ENCODE assay signal across 21 cellular contexts in the genomic region with DNA sequence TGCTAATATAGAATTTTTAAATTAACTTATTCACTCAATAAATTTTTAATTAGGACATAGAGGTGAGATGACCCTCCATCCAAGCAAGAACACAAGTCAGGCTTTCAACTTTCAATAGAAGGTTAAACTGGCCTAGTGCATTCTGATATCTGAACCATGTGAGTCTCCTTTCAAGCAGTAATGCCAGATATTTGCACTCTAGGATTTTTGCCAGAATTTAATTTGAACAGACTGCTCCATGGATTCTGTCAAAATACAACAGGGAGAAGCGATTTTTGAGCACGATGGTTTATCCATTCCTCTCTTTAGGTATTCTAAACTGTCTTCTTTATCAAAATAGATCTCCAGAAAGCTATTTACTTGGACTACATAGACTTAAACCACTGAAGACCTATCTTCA.
DNase-seq lines count a peak whose midpoint lies in the region; ATAC-seq and TF ChIP-seq lines count a peak whose summit lies in the region.
"Had no signal": no experiment of that assay in that cellular context is flagged by ENCODE, and none has a peak within 500 bp of the region (broad histone marks: within the 10 kb centered on the region; RNA-seq: fewer than 3 reads in every experiment).

No MANE protein-coding gene starts in this region.

- intact Hi-C loops in Right ventricle myocardium superior (cut with DNase I) (no loop called here), tibial artery (cut with DNase I; ENCODE audit: low total_unique reads) (loop anchor here (10.0 kb wide), 1 partner anchor 209 kb away; no protein-coding TSS in a partner anchor)

- peak overlapping the region in 1 of 2 donors; percentile 47 for H3K27ac ChIP-seq in right atrium auricular region
- H3K27ac ChIP-seq in tibial artery, result peak overlapping the region; percentile 5 to 44
- H3K27ac ChIP-seq: body of pancreas, psoas muscle had no signal

- ATAC-seq in Right ventricle myocardium superior (ENCODE audit: poor library complexity) (peak; percentile 48), SK-N-SH treated with all-trans-retinoic acid at 6 μM for 48 hours (peak; percentile 58), HG02973 (IDR thresholded peaks at IDR 0.05; ENCODE audit: unreplicated experiment) (no peak)
- ATAC-seq: body of pancreas; natural killer cell treated with Interleukin-12 subunit alpha and Interleukin-12 subunit beta and Interleukin-15 and Interleukin-18, amount 100 ng/mL, for 72 hours; psoas muscle had no signal

- H3K9me3 ChIP-seq in right atrium auricular region (no peaks in the 10 kb centered on the region), tibial artery (no peaks in the 10 kb centered on the region)
- H3K9me3 ChIP-seq: body of pancreas, Peyer's patch, psoas muscle, uterus had no signal

- no peak overlapping the region for H3K4me3 ChIP-seq in right atrium auricular region
- H3K4me3 ChIP-seq in tibial artery, result no peak overlapping the region
- H3K4me3 ChIP-seq: body of pancreas, Peyer's patch, psoas muscle, uterus had no signal

- TF ChIP-seq CTCF in right atrium auricular region (IDR thresholded peaks at IDR 0.05) (no peak), tibial artery (IDR thresholded peaks at IDR 0.05) (no peak)

- no peaks in the 10 kb centered on the region for H3K36me3 ChIP-seq in right atrium auricular region
- H3K36me3 ChIP-seq in tibial artery, result no peaks in the 10 kb centered on the region
- H3K36me3 ChIP-seq: Peyer's patch, uterus had no signal

- H3K27me3 ChIP-seq in right atrium auricular region (no peaks in the 10 kb centered on the region), tibial artery (no peaks in the 10 kb centered on the region)
- H3K27me3 ChIP-seq: body of pancreas, Peyer's patch, uterus had no signal

- H3K4me1 ChIP-seq in right atrium auricular region, result peaks cover 0 to 26% of the 10 kb centered on the region in 2 donors
- peaks cover 0 to 61% (median 21%) of the 10 kb centered on the region in 4 donors for H3K4me1 ChIP-seq in tibial artery
- H3K4me1 ChIP-seq: Peyer's patch, psoas muscle, uterus had no signal

- no peak for DNase-seq in Right ventricle myocardium superior
- no peak for DNase-seq in right atrium auricular region (ENCODE audit: low spot score)
- peak; percentile 21 for DNase-seq in fibroblast of the conjunctiva (ENCODE audit: low read depth)
- DNase-seq in tibial artery, result no peak
- DNase-seq in NK-92 (lab: John Stamatoyannopoulos, UW; ENCODE audit: unreplicated experiment), result no peak
- no peak for DNase-seq in SHP77 (lab: John Stamatoyannopoulos, UW)
- DNase-seq: activated CD4-positive, alpha-beta T cell treated with anti-CD3 and anti-CD28 coated beads, Interleukin-2, amount 10 ng/mL, durations not matched to agents 7 days and 5 days; activated naive CD4-positive, alpha-beta T cell treated with anti-CD3 and anti-CD28 coated beads for 36 hours; body of pancreas; CD8-positive, alpha-beta memory T cell; GDM1; hippocampal formation; Kasumi-1; NCI-H1436 treated with DMSO at 0.1 percent for 48 hours; NCI-H524 treated with DMSO at 0.1 percent for 48 hours; Peyer's patch; psoas muscle; uterus had no signal

TF ChIP-seq in SK-N-SH treated with all-trans-retinoic acid at 6 μM for 48 hours, 23 proteins besides CTCF, POLR2A, EP300 and RAD21:
- TF ChIP-seq BACH2 (CRISPR knock-in tag; IDR thresholded peaks at IDR 0.05; ENCODE audit: borderline replicate concordance) (no peak), ISL1 (CRISPR knock-in tag; IDR thresholded peaks at IDR 0.05) (peak; percentile 67), ZFP3 (CRISPR knock-in tag; IDR thresholded peaks at IDR 0.05) (no peak), POU6F1 (CRISPR knock-in tag; IDR thresholded peaks at IDR 0.05; ENCODE audit: borderline replicate concordance, low read depth) (no peak), ZNF565 (CRISPR knock-in tag; conservative IDR thresholded peaks at IDR 0.05; ENCODE audit: low read depth) (no peak), CSRNP3 (CRISPR knock-in tag; IDR thresholded peaks at IDR 0.05) (no peak)
